Comparison of ENCODE assay signal across 27 cellular contexts in genomic region chr6:63546236-63546635, GRCh38.
"Had no signal": no experiment of that assay in that cellular context is flagged by ENCODE, and none has a peak within 500 bp of the region (broad histone marks: within the 10 kb centered on the region; RNA-seq: fewer than 3 reads in every experiment).

No MANE protein-coding gene starts in this region.

- H3K4me1 ChIP-seq: stomach, suprapubic skin, testis, thyroid gland, tibial artery, tibial nerve, transverse colon, upper lobe of left lung, upper lobe of right lung, uterus, vagina had no signal

- FAIRE-seq: urothelium cell line had no signal

- H3K4me3 ChIP-seq: stomach, suprapubic skin, testis, thoracic aorta, thyroid gland, tibial artery, tibial nerve, transverse colon, upper lobe of left lung, upper lobe of right lung, uterus, vagina had no signal

- ATAC-seq: stimulated activated effector memory CD8-positive, alpha-beta T cell treated with anti-CD3 and anti-CD28 coated beads, Interleukin-12 subunit alpha, Interleukin-12 subunit beta, amount 100 ng/mL, for 72 hours; stimulated activated memory B cell treated with anti-CD40 and anti-IgM and Interleukin-4, amounts not matched to agents 10 μg/mL and 1 μg/mL and 100 μg/mL, for 72 hours; stimulated activated naive B cell treated with anti-CD40 and anti-IgM and Interleukin-4, amounts not matched to agents 10 μg/mL and 1 μg/mL and 100 μg/mL, for 72 hours; stimulated activated naive CD8-positive, alpha-beta T cell treated with anti-CD3 and anti-CD28 coated beads, Interleukin-15, amount 100 ng/mL, for 72 hours; stimulated activated naive CD8-positive, alpha-beta T cell treated with anti-CD3 and anti-CD28 coated beads, Interleukin-15, Interleukin-2, amounts not matched to agents 100 U/mL and 50 U/mL, for 24 hours; upper lobe of right lung had no signal

- H3K36me3 ChIP-seq: stomach, suprapubic skin, thoracic aorta, thyroid gland, tibial artery, tibial nerve, transverse colon, upper lobe of left lung, upper lobe of right lung, uterus, vagina had no signal

- DNase-seq: stimulated activated CD4-positive, alpha-beta T cell treated with anti-CD3 and anti-CD28 coated beads, Interleukin-2, amount 100 ng/mL, for 48 hours; stimulated activated CD4-positive, alpha-beta T cell treated with anti-CD3 and anti-CD28 coated beads, Interleukin-4, amount 100 ng/mL, for 1 hour; stimulated activated CD4-positive, alpha-beta T cell treated with anti-CD3 and anti-CD28 coated beads, Interleukin-4, amount 100 ng/mL, for 24 hours; stimulated activated CD4-positive, alpha-beta T cell treated with anti-CD3 and anti-CD28 coated beads, Interleukin-4, amount 100 ng/mL, for 4 hours; stimulated activated CD8-positive, alpha-beta memory T cell treated with anti-CD3 and anti-CD28 coated beads, Interleukin-4, amount 100 ng/mL, for 48 hours; stimulated activated naive B cell treated with anti-CD40 and anti-IgM and Interleukin-4, amounts not matched to agents 10 μg/mL and 1 μg/mL and 100 μg/mL, for 72 hours; stimulated activated naive CD4-positive, alpha-beta T cell; stimulated activated naive CD4-positive, alpha-beta T cell treated with Interleukin-2 at 50 U/mL for 16 hours; stimulated activated naive CD8-positive, alpha-beta T cell treated with anti-CD3 and anti-CD28 coated beads, Interleukin-15, amount 100 ng/mL, for 72 hours; stimulated activated naive CD8-positive, alpha-beta T cell treated with anti-CD3 and anti-CD28 coated beads, Interleukin-15, Interleukin-2, amounts not matched to agents 100 U/mL and 50 U/mL, for 24 hours; stomach; substantia nigra; testis; thyroid gland; tibial artery; transverse colon; trophoblast cell; upper lobe of left lung; upper lobe of right lung; uterus had no signal

- H3K9me3 ChIP-seq: stomach, suprapubic skin, testis, thoracic aorta, thyroid gland, tibial artery, transverse colon, upper lobe of left lung, upper lobe of right lung, uterus, vagina had no signal

- H3K27ac ChIP-seq: stomach, suprapubic skin, testis, thoracic aorta, thyroid gland, tibial artery, tibial nerve, transverse colon, upper lobe of left lung, upper lobe of right lung, uterus, vagina had no signal

- H3K27me3 ChIP-seq: stomach, suprapubic skin, testis, thyroid gland, tibial artery, tibial nerve, transverse colon, upper lobe of left lung, upper lobe of right lung, uterus, vagina had no signal
